In genomic region chr7:79282051-79282694, GRCh38 we compare ENCODE assay signal across 9 cellular contexts.
DNase-seq lines count a peak whose midpoint lies in the region; ATAC-seq and TF ChIP-seq lines count a peak whose summit lies in the region.
"Had no signal": no experiment of that assay in that cellular context is flagged by ENCODE, and none has a peak within 500 bp of the region (broad histone marks: within the 10 kb centered on the region; RNA-seq: fewer than 3 reads in every experiment).

No MANE protein-coding gene starts in this region.

- DNase-seq in AG09319 (ENCODE audit: extremely low read depth, low read depth) (peak; percentile 62), NCI-H1092 treated with DMSO at 0.1 percent for 48 hours (lab: John Stamatoyannopoulos, UW) (peak; percentile 57), brain microvascular endothelial cell (peak; percentile 71), lower lobe of right lung (no peak), NCI-H146 (lab: John Stamatoyannopoulos, UW) (no peak)
- no peak for DNase-seq in stimulated activated naive CD8-positive, alpha-beta T cell treated with anti-CD3 and anti-CD28 coated beads, Interleukin-15, Interleukin-2, amounts not matched to agents 100 U/mL and 50 U/mL, for 24 hours
- DNase-seq in activated naive CD8-positive, alpha-beta T cell treated with anti-CD3 and anti-CD28 coated beads, Interleukin-2, amount 50 U/mL, for 24 hours: no peak

- H3K4me1 Mint-ChIP-seq in activated naive CD8-positive, alpha-beta T cell treated with anti-CD3 and anti-CD28 coated beads, Interleukin-2, amount 50 U/mL, for 24 hours: no peaks in the 10 kb centered on the region

- TF ChIP-seq CTCF in AG09319 (IDR thresholded peaks at IDR 0.05; ENCODE audit: low read depth, low read length) (peak; percentile 50), brain microvascular endothelial cell (IDR thresholded peaks at IDR 0.05; ENCODE audit: low read depth, low read length, missing control alignments) (peak; percentile 64), lower lobe of right lung (IDR thresholded peaks at IDR 0.05) (peak; percentile 33)

- intact Hi-C loops in lower lobe of right lung (cut with DNase I): no loop called here

- no peak overlapping the region for H3K27ac Mint-ChIP-seq in activated naive CD8-positive, alpha-beta T cell treated with anti-CD3 and anti-CD28 coated beads, Interleukin-2, amount 50 U/mL, for 24 hours

- in situ Hi-C loops in brain microvascular endothelial cell (cut with HindIII; ENCODE audit: low pct_ligation_motif_present, low sequenced_read_pairs): no loop called here

- H3K27me3 ChIP-seq in brain microvascular endothelial cell (replicated peaks) (no peaks in the 10 kb centered on the region), lower lobe of right lung (ENCODE audit: low read depth) (no peaks in the 10 kb centered on the region)

- H3K27me3 Mint-ChIP-seq in activated naive CD8-positive, alpha-beta T cell treated with anti-CD3 and anti-CD28 coated beads, Interleukin-2, amount 50 U/mL, for 24 hours: peaks cover 8% of the 10 kb centered on the region

- H3K36me3 ChIP-seq in brain microvascular endothelial cell (replicated peaks) (no peaks in the 10 kb centered on the region), lower lobe of right lung (no peaks in the 10 kb centered on the region)

- peak; percentile 65 to 92 for ATAC-seq in lower lobe of right lung
- no peak for ATAC-seq in HG03354 (IDR thresholded peaks at IDR 0.05; ENCODE audit: poor library complexity, severe bottlenecking, unreplicated experiment)
- no peak for ATAC-seq in stimulated activated naive CD8-positive, alpha-beta T cell treated with anti-CD3 and anti-CD28 coated beads, Interleukin-15, Interleukin-2, amounts not matched to agents 100 U/mL and 50 U/mL, for 24 hours
- no peak for ATAC-seq in activated naive CD8-positive, alpha-beta T cell treated with anti-CD3 and anti-CD28 coated beads, Interleukin-2, amount 50 U/mL, for 24 hours
- ATAC-seq: GM12878 had no signal

- H3K27ac ChIP-seq in brain microvascular endothelial cell (peak overlapping the region; percentile 87), lower lobe of right lung (no peak overlapping the region)

- no peaks in the 10 kb centered on the region for H3K9me3 ChIP-seq in lower lobe of right lung

- no peak overlapping the region for H3K4me3 ChIP-seq in brain microvascular endothelial cell (ENCODE audit: low read depth, low read length)
- H3K4me3 ChIP-seq in lower lobe of right lung: no peak overlapping the region
- H3K4me3 ChIP-seq: GM12878 had no signal

- H3K4me1 ChIP-seq in lower lobe of right lung: no peaks in the 10 kb centered on the region

- no peaks in the 10 kb centered on the region for H3K9me3 Mint-ChIP-seq in activated naive CD8-positive, alpha-beta T cell treated with anti-CD3 and anti-CD28 coated beads, Interleukin-2, amount 50 U/mL, for 24 hours

- no peaks in the 10 kb centered on the region for H3K36me3 Mint-ChIP-seq in activated naive CD8-positive, alpha-beta T cell treated with anti-CD3 and anti-CD28 coated beads, Interleukin-2, amount 50 U/mL, for 24 hours (ENCODE audit: low read depth)

- no peak overlapping the region for H3K4me3 Mint-ChIP-seq in activated naive CD8-positive, alpha-beta T cell treated with anti-CD3 and anti-CD28 coated beads, Interleukin-2, amount 50 U/mL, for 24 hours

Comparison
In these comparisons a context has a peak if more than half of its experiments do, and no peak if none do; other contexts are left out.
1. DNase-seq: peak in AG09319 (single experiment), NCI-H1092 treated with DMSO at 0.1 percent for 48 hours (single experiment) and brain microvascular endothelial cell (single experiment); none in lower lobe of right lung (single experiment), NCI-H146 (single experiment), stimulated activated naive CD8-positive, alpha-beta T cell treated with anti-CD3 and anti-CD28 coated beads, Interleukin-15, Interleukin-2, amounts not matched to agents 100 U/mL and 50 U/mL, for 24 hours (single experiment) and activated naive CD8-positive, alpha-beta T cell treated with anti-CD3 and anti-CD28 coated beads, Interleukin-2, amount 50 U/mL, for 24 hours (single experiment).
2. ATAC-seq: peak in lower lobe of right lung (2 of 2); none in HG03354 (single experiment), stimulated activated naive CD8-positive, alpha-beta T cell treated with anti-CD3 and anti-CD28 coated beads, Interleukin-15, Interleukin-2, amounts not matched to agents 100 U/mL and 50 U/mL, for 24 hours (single experiment) and activated naive CD8-positive, alpha-beta T cell treated with anti-CD3 and anti-CD28 coated beads, Interleukin-2, amount 50 U/mL, for 24 hours (single experiment).
3. Peak in every context shown above with its lines, with median percentiles within 50 percentile points of each other: CTCF ChIP-seq.